Comparison of ENCODE assay signal across 8 cellular contexts in the genomic region with DNA sequence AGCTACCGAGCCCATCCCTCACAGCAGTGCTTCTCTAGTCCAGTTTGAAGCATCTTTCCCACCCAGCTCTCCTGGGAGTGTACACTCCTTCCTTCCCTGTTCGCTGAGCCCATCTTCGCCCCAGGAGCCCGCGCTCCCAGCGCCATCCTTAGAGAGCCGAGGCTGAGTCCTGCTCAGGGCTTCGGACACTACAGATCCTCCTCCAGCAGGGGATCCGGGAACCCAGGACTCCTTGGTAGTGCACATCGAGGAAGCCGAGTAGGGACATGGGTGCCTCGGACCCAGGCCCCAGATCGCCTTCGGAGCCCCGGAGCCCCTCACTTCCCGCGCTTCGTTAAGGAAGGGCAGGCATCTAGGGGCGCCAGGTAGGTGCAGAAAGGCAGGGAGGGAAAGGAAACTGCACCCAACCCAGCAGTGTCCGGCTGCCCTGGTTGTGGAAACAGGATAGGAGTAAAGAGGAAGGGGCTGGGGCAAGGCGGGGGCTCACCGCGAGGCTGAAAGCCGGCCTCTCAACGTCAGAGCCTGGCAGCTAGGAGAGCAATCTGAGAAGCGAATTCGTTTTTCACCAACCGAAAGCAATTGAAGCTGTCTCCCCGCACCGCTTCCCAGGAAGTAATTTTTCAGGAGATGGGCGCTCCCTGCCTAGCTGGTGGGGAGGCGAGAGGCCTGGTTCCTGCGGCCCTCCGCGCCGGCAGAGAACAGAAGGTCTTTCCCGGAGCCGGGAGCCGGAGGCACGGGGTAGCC. TPM values are rescaled to one million over a fixed set of nuclear protein-coding genes. Genes with fewer than 3 reads are reported as not detected.
DNase-seq lines count a peak whose midpoint lies in the region; ATAC-seq and TF ChIP-seq lines count a peak whose summit lies in the region.

No MANE protein-coding gene starts in this region.

- no peak overlapping the region for H3K27ac ChIP-seq in heart left ventricle

- TF ChIP-seq POLR2A in heart left ventricle (IDR thresholded peaks at IDR 0.05), result no peak

- H3K36me3 Mint-ChIP-seq in stimulated activated naive CD8-positive, alpha-beta T cell treated with anti-CD3 and anti-CD28 coated beads, Interleukin-15, Interleukin-2, amounts not matched to agents 100 ng/mL and 50 ng/mL, for 24 hours (ENCODE audit: low read depth), result no peaks in the 10 kb centered on the region

- H3K9me3 Mint-ChIP-seq in stimulated activated naive CD8-positive, alpha-beta T cell treated with anti-CD3 and anti-CD28 coated beads, Interleukin-15, Interleukin-2, amounts not matched to agents 100 ng/mL and 50 ng/mL, for 24 hours, result no peaks in the 10 kb centered on the region

- no peaks in the 10 kb centered on the region for H3K9me3 ChIP-seq in heart left ventricle

- peaks cover 74% of the 10 kb centered on the region for H3K27me3 Mint-ChIP-seq in stimulated activated naive CD8-positive, alpha-beta T cell treated with anti-CD3 and anti-CD28 coated beads, Interleukin-15, Interleukin-2, amounts not matched to agents 100 ng/mL and 50 ng/mL, for 24 hours

- WGBS in heart left ventricle, 4 donors, result 0 to 1% (median 1%) methylated on average over 30 to 40 of the region's 40 CpGs

- intact Hi-C loops in heart left ventricle (cut with DNase I), result loop anchor here in 2 of 10 donors (5.0 to 10.0 kb wide), 2 partner anchors 46 to 1626 kb away; a partner anchor contains a TSS
- intact Hi-C loops in Right ventricle myocardium superior (cut with DNase I), result no loop called here

- TF ChIP-seq CTCF in heart left ventricle (IDR thresholded peaks at IDR 0.05), result no peak

- DNase-seq in heart left ventricle (no peak), Right ventricle myocardium superior (no peak), iPS-NIHi11 (ENCODE audit: low spot score) (peak; percentile 33), KG1 (lab: John Stamatoyannopoulos, UW) (no peak)
- DNase-seq in activated CD8-positive, alpha-beta memory T cell treated with anti-CD3 and anti-CD28 coated beads, Interleukin-2, amount 50 U/mL, for 48 hours, result peak; percentile 66

- H3K4me1 Mint-ChIP-seq in stimulated activated naive CD8-positive, alpha-beta T cell treated with anti-CD3 and anti-CD28 coated beads, Interleukin-15, Interleukin-2, amounts not matched to agents 100 ng/mL and 50 ng/mL, for 24 hours (ENCODE audit: low read depth), result peaks cover 50% of the 10 kb centered on the region

- no peaks in the 10 kb centered on the region for H3K36me3 ChIP-seq in heart left ventricle

- no peak overlapping the region for H3K27ac Mint-ChIP-seq in stimulated activated naive CD8-positive, alpha-beta T cell treated with anti-CD3 and anti-CD28 coated beads, Interleukin-15, Interleukin-2, amounts not matched to agents 100 ng/mL and 50 ng/mL, for 24 hours

- ATAC-seq in heart left ventricle (peak in 1 of 4 donors; percentile 38), Right ventricle myocardium superior (ENCODE audit: poor library complexity) (no peak), GM18517 (IDR thresholded peaks at IDR 0.05; ENCODE audit: unreplicated experiment) (no peak), HG03378 (IDR thresholded peaks at IDR 0.05; ENCODE audit: unreplicated experiment) (no peak)

- peak overlapping the region; percentile 12 to 48 (median 32) for H3K4me3 ChIP-seq in heart left ventricle

- peaks cover 0 to 53% (median 25%) of the 10 kb centered on the region in 12 donors for H3K4me1 ChIP-seq in heart left ventricle

- peak overlapping the region; percentile 66 for H3K4me3 Mint-ChIP-seq in stimulated activated naive CD8-positive, alpha-beta T cell treated with anti-CD3 and anti-CD28 coated beads, Interleukin-15, Interleukin-2, amounts not matched to agents 100 ng/mL and 50 ng/mL, for 24 hours

- H3K27me3 ChIP-seq in heart left ventricle, result peaks cover 79 to 100% (median 98%) of the 10 kb centered on the region in 9 donors

RNA-seq across cellular contexts. Expression of a gene that starts 1.0 kb away (rescaled TPM):
- total RNA-seq in heart left ventricle, result not detected
- polyA plus RNA-seq in heart left ventricle, result not detected
- total RNA-seq in Right ventricle myocardium superior, result not detected

RNA-seq across cellular contexts. Expression of a gene that starts 48.3 kb away (rescaled TPM):
- total RNA-seq in heart left ventricle (not detected), Right ventricle myocardium superior (not detected)
- polyA plus RNA-seq in heart left ventricle, result not detected

Comparison
In these comparisons a context has a peak if more than half of its experiments do, and no peak if none do; other contexts are left out.
1. DNase-seq: peak in activated CD8-positive, alpha-beta memory T cell treated with anti-CD3 and anti-CD28 coated beads, Interleukin-2, amount 50 U/mL, for 48 hours (single experiment) and iPS-NIHi11 (single experiment); none in heart left ventricle (0 of 5), Right ventricle myocardium superior (single experiment) and KG1 (single experiment).